ENCODE assay signal across 17 cellular contexts in the genomic region with DNA sequence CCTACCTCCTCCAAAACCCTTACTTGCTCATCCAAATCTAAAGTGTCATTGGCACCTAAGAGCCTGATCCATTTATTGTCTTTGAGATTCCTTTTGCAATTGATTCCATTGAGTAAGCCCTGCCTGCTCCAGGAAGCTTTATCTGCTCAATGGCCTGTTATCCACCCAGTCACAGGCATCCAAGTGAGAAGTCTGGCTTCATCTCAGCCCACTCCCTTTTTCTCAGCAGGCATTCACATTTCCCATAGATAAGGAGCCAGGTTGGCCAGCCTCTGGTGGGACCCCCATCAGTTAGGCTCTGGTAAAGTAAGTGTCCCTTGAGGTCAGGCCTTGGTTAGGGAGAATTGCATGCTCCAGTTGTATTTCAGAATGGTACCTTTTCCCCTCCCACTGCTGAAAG.
DNase-seq lines count a peak whose midpoint lies in the region; ATAC-seq and TF ChIP-seq lines count a peak whose summit lies in the region.
"Had no signal": no experiment of that assay in that cellular context is flagged by ENCODE, and none has a peak within 500 bp of the region (broad histone marks: within the 10 kb centered on the region; RNA-seq: fewer than 3 reads in every experiment).

No MANE protein-coding gene starts in this region.

- H3K79me1 ChIP-seq in mesendoderm (ENCODE audit: low read length) = no peaks in the 10 kb centered on the region

- H3K9me3 Mint-ChIP-seq in activated T-cell treated with anti-CD3 and anti-CD28 coated beads, Interleukin-2, amount 50 U/mL, for 24 hours = no peaks in the 10 kb centered on the region
- H3K9me3 Mint-ChIP-seq: GM23338, H9 had no signal

- no peaks in the 10 kb centered on the region for H3K36me3 ChIP-seq in right atrium auricular region
- no peaks in the 10 kb centered on the region for H3K36me3 ChIP-seq in mesendoderm (ENCODE audit: control insufficient read depth, insufficient read depth, low read length)

- no peak for TF ChIP-seq CTCF in right atrium auricular region (IDR thresholded peaks at IDR 0.05)
- TF ChIP-seq CTCF in GM10266 (IDR thresholded peaks at IDR 0.05; ENCODE audit: control insufficient read depth, insufficient read depth, low read depth, missing control alignments) = no peak

- no peak overlapping the region for H3K4me3 ChIP-seq in right atrium auricular region
- H3K4me3 ChIP-seq in mesendoderm (ENCODE audit: low read length) = no peak overlapping the region
- H3K4me3 ChIP-seq: GM23338 had no signal

- H3K56ac ChIP-seq in mesendoderm (ENCODE audit: low read length) = no peak overlapping the region

- no peak overlapping the region for H2BK120ac ChIP-seq in mesendoderm (ENCODE audit: low read depth, low read length)

- no peak overlapping the region for H3K9ac ChIP-seq in mesendoderm (ENCODE audit: low read length)

- H2BK15ac ChIP-seq in mesendoderm (replicated peaks; ENCODE audit: low read depth) = no peak overlapping the region

- no peak overlapping the region for H3K4me3 Mint-ChIP-seq in activated T-cell treated with anti-CD3 and anti-CD28 coated beads, Interleukin-2, amount 50 U/mL, for 24 hours
- H3K4me3 Mint-ChIP-seq: CD4-positive, alpha-beta memory T cell; GM23338; H9 had no signal

- H2AK5ac ChIP-seq in mesendoderm (ENCODE audit: low read length) = no peak overlapping the region

- intact Hi-C loops in left cardiac atrium (cut with DNase I) = no loop called here
- intact Hi-C loops in left ventricle myocardium superior (cut with micrococcal nuclease) = no loop called here

- H3K27ac ChIP-seq in right atrium auricular region = no peak overlapping the region
- no peak overlapping the region for H3K27ac ChIP-seq in mesendoderm (ENCODE audit: low read depth, low read length)

- H4K8ac ChIP-seq in mesendoderm (ENCODE audit: low read depth, low read length) = no peak overlapping the region

- no peaks in the 10 kb centered on the region for H3K9me3 ChIP-seq in right atrium auricular region

- no peak overlapping the region for H3K18ac ChIP-seq in mesendoderm (ENCODE audit: low read length)

- no peak overlapping the region for H3K4me2 ChIP-seq in mesendoderm (ENCODE audit: low read length)
- H3K4me2 ChIP-seq: GM23338 had no signal

- H3K27me3 Mint-ChIP-seq in activated T-cell treated with anti-CD3 and anti-CD28 coated beads, Interleukin-2, amount 50 U/mL, for 24 hours = no peaks in the 10 kb centered on the region
- H3K27me3 Mint-ChIP-seq: CD4-positive, alpha-beta memory T cell had no signal

- no peak overlapping the region for H3K23ac ChIP-seq in mesendoderm (ENCODE audit: low read length)

- ATAC-seq in left cardiac atrium (peak; percentile 11 to 22), left ventricle myocardium superior (peak; percentile 68), GM21737 (IDR thresholded peaks at IDR 0.05; ENCODE audit: unreplicated experiment) (no peak)
- ATAC-seq: GM23338, HCT116 had no signal

- DNase-seq in left cardiac atrium = no peak
- DNase-seq in right atrium auricular region (ENCODE audit: low spot score) = no peak
- DNase-seq in left ventricle myocardium superior = no peak
- peak; percentile 93 for DNase-seq in mesendoderm
- DNase-seq in GM10266 (ENCODE audit: extremely low spot score) = no peak
- DNase-seq in activated T-cell treated with anti-CD3 and anti-CD28 coated beads, Interleukin-2, amount 50 U/mL, for 24 hours = no peak
- DNase-seq: C1 segment of cervical spinal cord; Calu3; CD4-positive, alpha-beta memory T cell; COR-L47; DMS53; DMS79 treated with DMSO at 0.1 percent for 48 hours; GF-D8; H9 had no signal

- no peak overlapping the region for H3K27ac Mint-ChIP-seq in activated T-cell treated with anti-CD3 and anti-CD28 coated beads, Interleukin-2, amount 50 U/mL, for 24 hours
- H3K27ac Mint-ChIP-seq: CD4-positive, alpha-beta memory T cell; GM23338 had no signal

- no peaks in the 10 kb centered on the region for H3K4me1 Mint-ChIP-seq in activated T-cell treated with anti-CD3 and anti-CD28 coated beads, Interleukin-2, amount 50 U/mL, for 24 hours (ENCODE audit: low read depth)
- H3K4me1 Mint-ChIP-seq: CD4-positive, alpha-beta memory T cell; GM23338; H9 had no signal

- H4K5ac ChIP-seq in mesendoderm (ENCODE audit: low read length) = no peak overlapping the region

- H2BK5ac ChIP-seq in mesendoderm (ENCODE audit: low read length) = no peak overlapping the region

- H3K36me3 Mint-ChIP-seq in activated T-cell treated with anti-CD3 and anti-CD28 coated beads, Interleukin-2, amount 50 U/mL, for 24 hours (ENCODE audit: low read depth) = no peaks in the 10 kb centered on the region
- H3K36me3 Mint-ChIP-seq: CD4-positive, alpha-beta memory T cell had no signal

- no peaks in the 10 kb centered on the region for H3K27me3 ChIP-seq in right atrium auricular region
- no peaks in the 10 kb centered on the region for H3K27me3 ChIP-seq in mesendoderm (ENCODE audit: insufficient read depth, low read length, poor library complexity)

- H3K4me1 ChIP-seq in right atrium auricular region (no peaks in the 10 kb centered on the region), mesendoderm (ENCODE audit: control insufficient read depth, low read depth, low read length) (peaks cover 3% of the 10 kb centered on the region)

- no peaks in the 10 kb centered on the region for H3K79me2 ChIP-seq in mesendoderm (ENCODE audit: control insufficient read depth, insufficient read depth, low read length)

- no peak overlapping the region for H3K4ac ChIP-seq in mesendoderm (ENCODE audit: low read depth, low read length)
